8 cellular contexts compared by ENCODE assay signal in genomic region chr17:28744802-28745051, GRCh38. TPM values are rescaled to one million over a fixed set of nuclear protein-coding genes. Genes with fewer than 3 reads are reported as not detected.
DNase-seq lines count a peak whose midpoint lies in the region; ATAC-seq lines count a peak whose summit lies in the region.

No MANE protein-coding gene starts in this region.

- H3K27me3 Mint-ChIP-seq in activated naive CD8-positive, alpha-beta T cell treated with anti-CD3 and anti-CD28 coated beads, Interleukin-2, amount 10 ng/mL, durations not matched to agents 7 days and 5 days = no peaks in the 10 kb centered on the region
- peaks cover 2 to 12% (median 5%) of the 10 kb centered on the region in 3 donors for H3K27me3 Mint-ChIP-seq in immature natural killer cell (ENCODE audit: low read depth in 3 of 3)

- peak overlapping the region; percentile 88 for H3K27ac Mint-ChIP-seq in activated naive CD8-positive, alpha-beta T cell treated with anti-CD3 and anti-CD28 coated beads, Interleukin-2, amount 10 ng/mL, durations not matched to agents 7 days and 5 days
- peak overlapping the region; percentile 69 to 94 (median 83) for H3K27ac Mint-ChIP-seq in immature natural killer cell

- POLR2A ChIA-PET in activated naive CD8-positive, alpha-beta T cell treated with anti-CD3 and anti-CD28 coated beads, Interleukin-2, amount 10 ng/mL, durations not matched to agents 7 days and 5 days (lab: Charles Lee) = interaction anchor here (1.0 to 13.1 kb wide), 5 partner anchors 14 to 97 kb away, joined by 3 to 266 read pairs (median 8); partner anchors contain the start of genes FAM222B, NEK8, PROCA1 and RPL23A

- H3K9me3 ChIP-seq in stomach smooth muscle (ENCODE audit: control insufficient read depth in 2 of 2, low read length in 2 of 2) = no peaks in the 10 kb centered on the region

- peaks cover 39% of the 10 kb centered on the region for H3K4me1 ChIP-seq in stomach smooth muscle (ENCODE audit: control insufficient read depth, insufficient read depth, low read length)

- H3K27me3 ChIP-seq in stomach smooth muscle (ENCODE audit: control insufficient read depth in 1 of 2, insufficient read depth in 2 of 2, low read length in 2 of 2) = no peaks in the 10 kb centered on the region

- no peak for DNase-seq in Jurkat, Clone E6-1 (ENCODE audit: low read depth, low spot score)
- DNase-seq in activated naive CD8-positive, alpha-beta T cell treated with anti-CD3 and anti-CD28 coated beads, Interleukin-2, amount 10 ng/mL, durations not matched to agents 7 days and 5 days = peak; percentile 66
- DNase-seq in immature natural killer cell (peak in 1 of 3 donors; percentile 21), dedifferentiated amniotic fluid mesenchymal stem cell (ENCODE audit: extremely low spot score) (no peak), occipital lobe (lab: John Stamatoyannopoulos, UW) (no peak)

- H3K36me3 Mint-ChIP-seq in activated naive CD8-positive, alpha-beta T cell treated with anti-CD3 and anti-CD28 coated beads, Interleukin-2, amount 10 ng/mL, durations not matched to agents 7 days and 5 days = peaks cover 8% of the 10 kb centered on the region
- no peaks in the 10 kb centered on the region for H3K36me3 Mint-ChIP-seq in immature natural killer cell

- H3K9ac ChIP-seq in stomach smooth muscle (ENCODE audit: low read length in 2 of 2) = peak overlapping the region; percentile 61 to 80

- H3K36me3 ChIP-seq in stomach smooth muscle (ENCODE audit: control insufficient read depth in 2 of 2, insufficient read depth in 2 of 2, low read length in 2 of 2) = peaks cover 2 to 9% of the 10 kb centered on the region in 2 donors

- peak overlapping the region; percentile 55 for H3K27ac ChIP-seq in stomach smooth muscle (ENCODE audit: low read length)

- no peaks in the 10 kb centered on the region for H3K9me3 Mint-ChIP-seq in activated naive CD8-positive, alpha-beta T cell treated with anti-CD3 and anti-CD28 coated beads, Interleukin-2, amount 10 ng/mL, durations not matched to agents 7 days and 5 days
- no peaks in the 10 kb centered on the region for H3K9me3 Mint-ChIP-seq in immature natural killer cell

- peak overlapping the region; percentile 90 for H3K4me3 ChIP-seq in Jurkat, Clone E6-1 (ENCODE audit: low read length)
- H3K4me3 ChIP-seq in stomach smooth muscle (ENCODE audit: low read length in 2 of 2) = peak overlapping the region; percentile 55 to 74

- peak; percentile 3 for ATAC-seq in activated naive CD8-positive, alpha-beta T cell treated with anti-CD3 and anti-CD28 coated beads, Interleukin-2, amount 10 ng/mL, durations not matched to agents 7 days and 5 days (ENCODE audit: low read depth)
- ATAC-seq in GM21390 (IDR thresholded peaks at IDR 0.05; ENCODE audit: unreplicated experiment) = no peak
- no peak for ATAC-seq in GM18868 (IDR thresholded peaks at IDR 0.05; ENCODE audit: unreplicated experiment)

- peak overlapping the region; percentile 91 for H3K4me3 Mint-ChIP-seq in activated naive CD8-positive, alpha-beta T cell treated with anti-CD3 and anti-CD28 coated beads, Interleukin-2, amount 10 ng/mL, durations not matched to agents 7 days and 5 days
- peak overlapping the region; percentile 83 to 94 (median 86) for H3K4me3 Mint-ChIP-seq in immature natural killer cell

- peaks cover 22% of the 10 kb centered on the region for H3K4me1 Mint-ChIP-seq in activated naive CD8-positive, alpha-beta T cell treated with anti-CD3 and anti-CD28 coated beads, Interleukin-2, amount 10 ng/mL, durations not matched to agents 7 days and 5 days
- peaks cover 10 to 22% of the 10 kb centered on the region in 2 donors for H3K4me1 Mint-ChIP-seq in immature natural killer cell

RNA-seq across cellular contexts. Expression of gene TRAF4, which starts 0.9 kb away (rescaled TPM):
- 107 TPM for polyA plus RNA-seq in Jurkat, Clone E6-1 (2012; ENCODE audit: insufficient read depth, insufficient read length)
- total RNA-seq in activated naive CD8-positive, alpha-beta T cell treated with anti-CD3 and anti-CD28 coated beads, Interleukin-2, amount 10 ng/mL, durations not matched to agents 7 days and 5 days = 10 to 100 TPM; 48.1 to 55.3 TPM
- polyA plus RNA-seq in immature natural killer cell = 1 to 10 TPM; 2.5 to 5.1 (median 2.7) TPM
- total RNA-seq in occipital lobe = 35.6 TPM

RNA-seq across cellular contexts. Expression of gene NEK8, which starts 16.1 kb away (rescaled TPM):
- polyA plus RNA-seq in Jurkat, Clone E6-1 (2012; ENCODE audit: insufficient read depth, insufficient read length) = 1.00 TPM
- total RNA-seq in activated naive CD8-positive, alpha-beta T cell treated with anti-CD3 and anti-CD28 coated beads, Interleukin-2, amount 10 ng/mL, durations not matched to agents 7 days and 5 days = 1 to 10 TPM; 7.1 to 8.9 TPM
- polyA plus RNA-seq in immature natural killer cell = 1 to 10 TPM; 1.7 to 4.2 (median 3.6) TPM
- 0.62 TPM for total RNA-seq in occipital lobe

RNA-seq across cellular contexts. Expression of gene TLCD1, which starts 18.7 kb away (rescaled TPM):
- 2.3 TPM for polyA plus RNA-seq in Jurkat, Clone E6-1 (2012; ENCODE audit: insufficient read depth, insufficient read length)
- 1 to 10 TPM; 1.6 to 2.2 TPM for total RNA-seq in activated naive CD8-positive, alpha-beta T cell treated with anti-CD3 and anti-CD28 coated beads, Interleukin-2, amount 10 ng/mL, durations not matched to agents 7 days and 5 days
- not detected for polyA plus RNA-seq in immature natural killer cell
- total RNA-seq in occipital lobe = not detected

RNA-seq across cellular contexts. Expression of gene RPL23A, which starts 24.9 kb away (rescaled TPM):
- 1,510 TPM for polyA plus RNA-seq in Jurkat, Clone E6-1 (2012; ENCODE audit: insufficient read depth, insufficient read length)
- 1,000 to 10,000 TPM; 2,286 to 2,290 TPM for total RNA-seq in activated naive CD8-positive, alpha-beta T cell treated with anti-CD3 and anti-CD28 coated beads, Interleukin-2, amount 10 ng/mL, durations not matched to agents 7 days and 5 days
- 1,000 to 10,000 TPM; 2,545 to 3,232 (median 2,896) TPM for polyA plus RNA-seq in immature natural killer cell
- total RNA-seq in occipital lobe = 414 TPM

RNA-seq across cellular contexts. Expression of gene RAB34, which starts 27.1 kb away (rescaled TPM):
- not detected for polyA plus RNA-seq in Jurkat, Clone E6-1 (2012; ENCODE audit: insufficient read depth, insufficient read length)
- 1 to 10 TPM; 7.3 to 8.2 TPM for total RNA-seq in activated naive CD8-positive, alpha-beta T cell treated with anti-CD3 and anti-CD28 coated beads, Interleukin-2, amount 10 ng/mL, durations not matched to agents 7 days and 5 days
- 1 to 10 TPM; 2.3 to 6.1 (median 5.3) TPM for polyA plus RNA-seq in immature natural killer cell
- total RNA-seq in occipital lobe = 10.6 TPM
